8 cellular contexts compared by ENCODE assay signal in genomic region chr1:99707535-99708142, GRCh38. TPM values are rescaled to one million over a fixed set of nuclear protein-coding genes. Genes with fewer than 3 reads are reported as not detected.
A peak's percentile ranks its signal among the peaks of the same experiment; 100 is the strongest.
DNase-seq lines count a peak whose midpoint lies in the region; ATAC-seq and TF ChIP-seq lines count a peak whose summit lies in the region.

No MANE protein-coding gene starts in this region.

- ATAC-seq in natural killer cell (peak; percentile 49 to 66 (median 63)), HG02852 (IDR thresholded peaks at IDR 0.05; ENCODE audit: unreplicated experiment) (peak; percentile 84)
- no peak for ATAC-seq in natural killer cell treated with Interleukin-12 subunit alpha and Interleukin-12 subunit beta and Interleukin-15 and Interleukin-18, amount 100 ng/mL, for 72 hours

- intact Hi-C loops in natural killer cell (cut with micrococcal nuclease): loop anchor here (5.0 to 10.0 kb wide), 2 partner anchors 523 to 915 kb away; no protein-coding TSS in a partner anchor

- H3K27me3 Mint-ChIP-seq in natural killer cell (ENCODE audit: low read depth in 2 of 2): no peaks in the 10 kb centered on the region
- no peaks in the 10 kb centered on the region for H3K27me3 Mint-ChIP-seq in natural killer cell treated with Interleukin-12 subunit alpha and Interleukin-12 subunit beta and Interleukin-15 and Interleukin-18, amount 100 ng/mL, for 72 hours
- H3K27me3 Mint-ChIP-seq in brain: no peaks in the 10 kb centered on the region

- peak; percentile 76 for TF ChIP-seq CTCF in natural killer cell (IDR thresholded peaks at IDR 0.05)
- TF ChIP-seq CTCF in brain (conservative IDR thresholded peaks at IDR 0.05): peak; percentile 90 to 97

- no peaks in the 10 kb centered on the region for H3K36me3 Mint-ChIP-seq in natural killer cell
- H3K36me3 Mint-ChIP-seq in natural killer cell treated with Interleukin-12 subunit alpha and Interleukin-12 subunit beta and Interleukin-15 and Interleukin-18, amount 100 ng/mL, for 72 hours: no peaks in the 10 kb centered on the region
- H3K36me3 Mint-ChIP-seq in brain: no peaks in the 10 kb centered on the region

- H3K4me1 Mint-ChIP-seq in natural killer cell: peaks cover 7 to 11% of the 10 kb centered on the region in 2 donors
- peaks cover 0 to 4% of the 10 kb centered on the region in 2 donors for H3K4me1 Mint-ChIP-seq in natural killer cell treated with Interleukin-12 subunit alpha and Interleukin-12 subunit beta and Interleukin-15 and Interleukin-18, amount 100 ng/mL, for 72 hours (ENCODE audit: low read depth in 2 of 2)
- peaks cover 13% of the 10 kb centered on the region for H3K4me1 Mint-ChIP-seq in brain

- H3K4me3 Mint-ChIP-seq in natural killer cell (no peak overlapping the region), brain (no peak overlapping the region)
- no peak overlapping the region for H3K4me3 Mint-ChIP-seq in natural killer cell treated with Interleukin-12 subunit alpha and Interleukin-12 subunit beta and Interleukin-15 and Interleukin-18, amount 100 ng/mL, for 72 hours

- H3K9me3 Mint-ChIP-seq in natural killer cell: no peaks in the 10 kb centered on the region
- H3K9me3 Mint-ChIP-seq in natural killer cell treated with Interleukin-12 subunit alpha and Interleukin-12 subunit beta and Interleukin-15 and Interleukin-18, amount 100 ng/mL, for 72 hours: no peaks in the 10 kb centered on the region
- peaks cover 0 to 4% (median 1%) of the 10 kb centered on the region in 5 experiments for H3K9me3 Mint-ChIP-seq in brain

- H3K27ac Mint-ChIP-seq in natural killer cell: no peak overlapping the region
- H3K27ac Mint-ChIP-seq in natural killer cell treated with Interleukin-12 subunit alpha and Interleukin-12 subunit beta and Interleukin-15 and Interleukin-18, amount 100 ng/mL, for 72 hours: no peak overlapping the region
- peak overlapping the region in 2 of 5 experiments; percentile 31 to 69 for H3K27ac Mint-ChIP-seq in brain

- DNase-seq in natural killer cell (peak; percentile 24), NCI-H1694 treated with DMSO at 0.1 percent for 48 hours (lab: John Stamatoyannopoulos, UW) (peak; percentile 87), T1000 (lab: John Stamatoyannopoulos, UW) (peak; percentile 23), inferior parietal cortex (ENCODE audit: extremely low spot score) (peak; percentile 86)
- DNase-seq in natural killer cell treated with Interleukin-12 subunit alpha and Interleukin-12 subunit beta and Interleukin-15 and Interleukin-18, amount 100 ng/mL, for 72 hours (ENCODE audit: low spot score): no peak
- DNase-seq in stimulated activated CD4-positive, alpha-beta T cell treated with anti-CD3 and anti-CD28 coated beads, Interleukin-1b, Interleukin-23, amount 100 ng/mL, for 24 hours (ENCODE audit: low read depth in 4 of 4, low spot score in 1 of 4): peak; percentile 7 to 42 (median 22)

RNA-seq across cellular contexts. Expression of gene FRRS1, which starts 58.8 kb away (rescaled TPM):
- 1 to 10 TPM; 1.0 to 3.3 (median 3.0) TPM for total RNA-seq in natural killer cell
- total RNA-seq in natural killer cell treated with Interleukin-12 subunit alpha and Interleukin-12 subunit beta and Interleukin-15 and Interleukin-18, amount 100 ng/mL, for 72 hours: 1 to 10 TPM; 2.5 to 3.2 TPM
- not detected for polyA plus RNA-seq in brain (ENCODE audit: insufficient read depth, low read depth, low replicate concordance)

Comparison
In these comparisons a context has a peak if more than half of its experiments do, and no peak if none do; other contexts are left out.
1. ATAC-seq: peak in natural killer cell (3 of 3) and HG02852 (single experiment); none in natural killer cell treated with Interleukin-12 subunit alpha and Interleukin-12 subunit beta and Interleukin-15 and Interleukin-18, amount 100 ng/mL, for 72 hours (0 of 2).